In genomic region chr4:15163284-15163645, GRCh38 we compare ENCODE assay signal across 16 cellular contexts.
"Had no signal": no experiment of that assay in that cellular context is flagged by ENCODE, and none has a peak within 500 bp of the region (broad histone marks: within the 10 kb centered on the region; RNA-seq: fewer than 3 reads in every experiment).

No MANE protein-coding gene starts in this region.

- H3K9me3 ChIP-seq: esophagus muscularis mucosa, gastrocnemius medialis, right atrium auricular region, sigmoid colon, stomach had no signal

- DNase-seq: effector memory CD4-positive, alpha-beta T cell; gastrocnemius medialis; glutamatergic neuron; immature natural killer cell; kidney; left colon; left ventricle myocardium superior; sigmoid colon; stimulated activated CD4-positive, alpha-beta T cell treated with anti-CD3 and anti-CD28 coated beads, Interleukin-12 subunit alpha, Interleukin-12 subunit beta, amount 100 ng/mL, for 4 hours; stomach had no signal

- H3K27ac ChIP-seq: coronary artery, epithelial cell of prostate, esophagus muscularis mucosa, gastrocnemius medialis, right atrium auricular region, sigmoid colon, stomach had no signal

- FAIRE-seq: small intestine had no signal

- H3K4me1 ChIP-seq: esophagus muscularis mucosa, gastrocnemius medialis, right atrium auricular region, sigmoid colon had no signal

- H3K36me3 ChIP-seq: esophagus muscularis mucosa, gastrocnemius medialis, right atrium auricular region, sigmoid colon, stomach had no signal

- H3K27me3 ChIP-seq: esophagus muscularis mucosa, gastrocnemius medialis, right atrium auricular region, sigmoid colon, stomach had no signal

- H3K4me3 ChIP-seq: coronary artery, esophagus muscularis mucosa, gastrocnemius medialis, lung, right atrium auricular region, sigmoid colon, stomach had no signal
